1 cellular context compared by ENCODE assay signal in genomic region chr12:108855284-108856169, GRCh38.
TF ChIP-seq lines count a peak whose summit lies in the region.

No MANE protein-coding gene starts in this region.

TF ChIP-seq in K562, 482 proteins besides CTCF, POLR2A, EP300 and RAD21 (continued from another document and continues in another):
- no peak for TF ChIP-seq GTF2B (IDR thresholded peaks at IDR 0.05; ENCODE audit: extremely low read depth, insufficient read length)
- no peak for TF ChIP-seq EZH2 (IDR thresholded peaks at IDR 0.05; ENCODE audit: borderline replicate concordance, low read depth, low read length)
- no peak for TF ChIP-seq CCAR2 (IDR thresholded peaks at IDR 0.05; ENCODE audit: low read depth, low read length)
- no peak for TF ChIP-seq MITF (IDR thresholded peaks at IDR 0.05)
- no peak for TF ChIP-seq CAMTA2 (CRISPR knock-in tag; conservative IDR thresholded peaks at IDR 0.05)
- no peak for TF ChIP-seq ZNF280B (CRISPR knock-in tag; IDR thresholded peaks at IDR 0.05)
- peak; percentile 27; the same call in 1 of the 2 replicates for TF ChIP-seq CREB3L1 (IDR thresholded peaks at IDR 0.05; ENCODE audit: borderline replicate concordance, low read depth)
- TF ChIP-seq FOXA1 (IDR thresholded peaks at IDR 0.05; ENCODE audit: borderline replicate concordance): no peak
- no peak for TF ChIP-seq NFE2 (IDR thresholded peaks at IDR 0.05; ENCODE audit: low read depth)
- TF ChIP-seq PTRF (tag; IDR thresholded peaks at IDR 0.05): no peak
- no peak for TF ChIP-seq PHB (CRISPR knock-in tag; IDR thresholded peaks at IDR 0.05)
- TF ChIP-seq TAF9B (IDR thresholded peaks at IDR 0.05; ENCODE audit: partially characterized antibody): peak; percentile 29
- no peak for TF ChIP-seq ZNF431 (CRISPR knock-in tag; IDR thresholded peaks at IDR 0.05)
- TF ChIP-seq FOXM1 (IDR thresholded peaks at IDR 0.05; ENCODE audit: low read depth): peak; percentile 92
- no peak for TF ChIP-seq FOXM1 (CRISPR knock-in tag; IDR thresholded peaks at IDR 0.05; ENCODE audit: low read depth)
- TF ChIP-seq DLX4 (CRISPR knock-in tag; IDR thresholded peaks at IDR 0.05): no peak
- TF ChIP-seq MLX (CRISPR knock-in tag; conservative IDR thresholded peaks at IDR 0.05): no peak
- no peak for TF ChIP-seq ZNF324 (CRISPR knock-in tag; IDR thresholded peaks at IDR 0.05)
- TF ChIP-seq MTF1 (CRISPR knock-in tag; IDR thresholded peaks at IDR 0.05; ENCODE audit: borderline replicate concordance): no peak
- TF ChIP-seq ZNF133 (CRISPR knock-in tag; IDR thresholded peaks at IDR 0.05): no peak
- TF ChIP-seq RBM34 (IDR thresholded peaks at IDR 0.05; ENCODE audit: borderline replicate concordance, insufficient read depth, low read length): no peak
- TF ChIP-seq TFE3 (CRISPR knock-in tag; IDR thresholded peaks at IDR 0.05): no peak
- TF ChIP-seq TFAP4 (CRISPR knock-in tag; IDR thresholded peaks at IDR 0.05; ENCODE audit: borderline replicate concordance): peak; percentile 69; the same call in 1 of the 2 replicates
- TF ChIP-seq SMARCB1 (IDR thresholded peaks at IDR 0.05; ENCODE audit: insufficient read length, low read depth): no peak
- TF ChIP-seq MGA (IDR thresholded peaks at IDR 0.05): no peak
- peak; percentile 90 for TF ChIP-seq NFIC (IDR thresholded peaks at IDR 0.05)
- no peak for TF ChIP-seq ARHGAP35 (IDR thresholded peaks at IDR 0.05; ENCODE audit: partially characterized antibody)
- TF ChIP-seq ARNT (IDR thresholded peaks at IDR 0.05): peak; percentile 80 to 84; a peak in 2 of 4 replicates
- no peak for TF ChIP-seq TARDBP (IDR thresholded peaks at IDR 0.05)
- TF ChIP-seq SMAD3 (CRISPR knock-in tag; conservative IDR thresholded peaks at IDR 0.05): no peak
- no peak for TF ChIP-seq SP2 (IDR thresholded peaks at IDR 0.05; ENCODE audit: extremely low read depth, low read depth, low read length, poor library complexity, severe bottlenecking)
- TF ChIP-seq POLR2H (tag; IDR thresholded peaks at IDR 0.05; ENCODE audit: low read depth): no peak
- peak; percentile 86 for TF ChIP-seq STAT5A (IDR thresholded peaks at IDR 0.05; ENCODE audit: borderline replicate concordance, low read length)
- no peak for TF ChIP-seq STAG1 (CRISPR knock-in tag; IDR thresholded peaks at IDR 0.05; ENCODE audit: borderline replicate concordance)
- TF ChIP-seq ZNF12 (CRISPR knock-in tag; IDR thresholded peaks at IDR 0.05): no peak
- TF ChIP-seq SPI1 (IDR thresholded peaks at IDR 0.05; ENCODE audit: borderline replicate concordance, low read depth, low read length): 0 out of 2 replicates have a peak, but pooled peaks have one; percentile 59
- TF ChIP-seq ETV1 (tag; conservative IDR thresholded peaks at IDR 0.05; ENCODE audit: low read depth): peak; percentile 91
- no peak for TF ChIP-seq KDM5B (IDR thresholded peaks at IDR 0.05; ENCODE audit: insufficient replicate concordance, low read depth, low read length)
- no peak for TF ChIP-seq GMEB1 (CRISPR knock-in tag; IDR thresholded peaks at IDR 0.05)
- TF ChIP-seq XRCC5 (IDR thresholded peaks at IDR 0.05; ENCODE audit: low read depth, low read length): no peak
